ENCODE assay signal across 1 cellular context in the genomic region with DNA sequence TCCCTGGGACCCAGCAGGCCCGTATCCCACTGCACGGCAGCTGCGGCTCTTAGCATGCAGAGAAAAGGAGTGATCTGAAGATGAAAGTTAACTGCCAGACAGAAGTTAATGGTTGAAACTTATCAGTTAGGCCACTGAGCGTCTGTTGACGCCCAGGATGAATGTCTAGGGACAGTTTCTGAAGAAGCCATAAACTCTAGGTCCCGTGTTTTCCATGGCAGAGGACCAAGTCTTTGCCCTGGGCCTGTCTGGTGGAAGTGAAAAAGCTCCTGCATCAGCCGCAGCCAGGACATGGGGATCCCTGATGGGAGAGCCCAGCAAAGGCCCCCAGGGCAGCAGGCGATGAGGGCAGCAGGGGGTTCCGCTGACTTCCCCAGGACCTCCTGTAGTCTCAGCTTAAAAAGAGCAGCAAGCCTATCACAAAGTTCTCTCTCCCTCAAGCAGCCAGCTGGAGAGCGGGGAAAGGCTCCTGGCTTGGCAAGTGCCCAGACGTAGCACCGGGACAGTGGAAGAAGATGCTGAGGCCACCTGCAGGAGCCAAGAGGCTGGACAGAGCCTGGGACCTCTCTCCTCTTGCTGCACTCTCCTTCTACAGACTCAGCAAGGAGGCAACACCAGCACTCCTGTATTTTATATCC.
TF ChIP-seq lines count a peak whose summit lies in the region.

No MANE protein-coding gene starts in this region.

TF ChIP-seq in GM23338, 12 proteins besides CTCF, POLR2A, EP300 and RAD21:
- TF ChIP-seq CREB1 (CRISPR knock-in tag; IDR thresholded peaks at IDR 0.05; ENCODE audit: low read depth) (no peak), POLR2AphosphoS5 (IDR thresholded peaks at IDR 0.05; ENCODE audit: low read depth) (no peak), STAT1 (IDR thresholded peaks at IDR 0.05; ENCODE audit: unreplicated experiment) (no peak), EZH2 (IDR thresholded peaks at IDR 0.05; ENCODE audit: low read depth, unreplicated experiment) (no peak), ZNF114 (CRISPR knock-in tag; IDR thresholded peaks at IDR 0.05) (no peak), EZH2phosphoT487 (IDR thresholded peaks at IDR 0.05; ENCODE audit: unreplicated experiment) (no peak), ZNF331 (CRISPR knock-in tag; IDR thresholded peaks at IDR 0.05; ENCODE audit: low read depth) (no peak), JUNB (IDR thresholded peaks at IDR 0.05; ENCODE audit: unreplicated experiment) (no peak), NANOG (IDR thresholded peaks at IDR 0.05; ENCODE audit: borderline replicate concordance) (no peak)
- TF ChIP-seq, protein P1, sequence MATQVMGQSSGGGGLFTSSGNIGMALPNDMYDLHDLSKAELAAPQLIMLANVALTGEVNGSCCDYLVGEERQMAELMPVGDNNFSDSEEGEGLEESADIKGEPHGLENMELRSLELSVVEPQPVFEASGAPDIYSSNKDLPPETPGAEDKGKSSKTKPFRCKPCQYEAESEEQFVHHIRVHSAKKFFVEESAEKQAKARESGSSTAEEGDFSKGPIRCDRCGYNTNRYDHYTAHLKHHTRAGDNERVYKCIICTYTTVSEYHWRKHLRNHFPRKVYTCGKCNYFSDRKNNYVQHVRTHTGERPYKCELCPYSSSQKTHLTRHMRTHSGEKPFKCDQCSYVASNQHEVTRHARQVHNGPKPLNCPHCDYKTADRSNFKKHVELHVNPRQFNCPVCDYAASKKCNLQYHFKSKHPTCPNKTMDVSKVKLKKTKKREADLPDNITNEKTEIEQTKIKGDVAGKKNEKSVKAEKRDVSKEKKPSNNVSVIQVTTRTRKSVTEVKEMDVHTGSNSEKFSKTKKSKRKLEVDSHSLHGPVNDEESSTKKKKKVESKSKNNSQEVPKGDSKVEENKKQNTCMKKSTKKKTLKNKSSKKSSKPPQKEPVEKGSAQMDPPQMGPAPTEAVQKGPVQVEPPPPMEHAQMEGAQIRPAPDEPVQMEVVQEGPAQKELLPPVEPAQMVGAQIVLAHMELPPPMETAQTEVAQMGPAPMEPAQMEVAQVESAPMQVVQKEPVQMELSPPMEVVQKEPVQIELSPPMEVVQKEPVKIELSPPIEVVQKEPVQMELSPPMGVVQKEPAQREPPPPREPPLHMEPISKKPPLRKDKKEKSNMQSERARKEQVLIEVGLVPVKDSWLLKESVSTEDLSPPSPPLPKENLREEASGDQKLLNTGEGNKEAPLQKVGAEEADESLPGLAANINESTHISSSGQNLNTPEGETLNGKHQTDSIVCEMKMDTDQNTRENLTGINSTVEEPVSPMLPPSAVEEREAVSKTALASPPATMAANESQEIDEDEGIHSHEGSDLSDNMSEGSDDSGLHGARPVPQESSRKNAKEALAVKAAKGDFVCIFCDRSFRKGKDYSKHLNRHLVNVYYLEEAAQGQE (IDR thresholded peaks at IDR 0.05; ENCODE audit: unreplicated experiment), result no peak
- TF ChIP-seq, protein P2, sequence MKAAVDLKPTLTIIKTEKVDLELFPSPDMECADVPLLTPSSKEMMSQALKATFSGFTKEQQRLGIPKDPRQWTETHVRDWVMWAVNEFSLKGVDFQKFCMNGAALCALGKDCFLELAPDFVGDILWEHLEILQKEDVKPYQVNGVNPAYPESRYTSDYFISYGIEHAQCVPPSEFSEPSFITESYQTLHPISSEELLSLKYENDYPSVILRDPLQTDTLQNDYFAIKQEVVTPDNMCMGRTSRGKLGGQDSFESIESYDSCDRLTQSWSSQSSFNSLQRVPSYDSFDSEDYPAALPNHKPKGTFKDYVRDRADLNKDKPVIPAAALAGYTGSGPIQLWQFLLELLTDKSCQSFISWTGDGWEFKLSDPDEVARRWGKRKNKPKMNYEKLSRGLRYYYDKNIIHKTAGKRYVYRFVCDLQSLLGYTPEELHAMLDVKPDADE (IDR thresholded peaks at IDR 0.05), result no peak
- TF ChIP-seq, protein P3, sequence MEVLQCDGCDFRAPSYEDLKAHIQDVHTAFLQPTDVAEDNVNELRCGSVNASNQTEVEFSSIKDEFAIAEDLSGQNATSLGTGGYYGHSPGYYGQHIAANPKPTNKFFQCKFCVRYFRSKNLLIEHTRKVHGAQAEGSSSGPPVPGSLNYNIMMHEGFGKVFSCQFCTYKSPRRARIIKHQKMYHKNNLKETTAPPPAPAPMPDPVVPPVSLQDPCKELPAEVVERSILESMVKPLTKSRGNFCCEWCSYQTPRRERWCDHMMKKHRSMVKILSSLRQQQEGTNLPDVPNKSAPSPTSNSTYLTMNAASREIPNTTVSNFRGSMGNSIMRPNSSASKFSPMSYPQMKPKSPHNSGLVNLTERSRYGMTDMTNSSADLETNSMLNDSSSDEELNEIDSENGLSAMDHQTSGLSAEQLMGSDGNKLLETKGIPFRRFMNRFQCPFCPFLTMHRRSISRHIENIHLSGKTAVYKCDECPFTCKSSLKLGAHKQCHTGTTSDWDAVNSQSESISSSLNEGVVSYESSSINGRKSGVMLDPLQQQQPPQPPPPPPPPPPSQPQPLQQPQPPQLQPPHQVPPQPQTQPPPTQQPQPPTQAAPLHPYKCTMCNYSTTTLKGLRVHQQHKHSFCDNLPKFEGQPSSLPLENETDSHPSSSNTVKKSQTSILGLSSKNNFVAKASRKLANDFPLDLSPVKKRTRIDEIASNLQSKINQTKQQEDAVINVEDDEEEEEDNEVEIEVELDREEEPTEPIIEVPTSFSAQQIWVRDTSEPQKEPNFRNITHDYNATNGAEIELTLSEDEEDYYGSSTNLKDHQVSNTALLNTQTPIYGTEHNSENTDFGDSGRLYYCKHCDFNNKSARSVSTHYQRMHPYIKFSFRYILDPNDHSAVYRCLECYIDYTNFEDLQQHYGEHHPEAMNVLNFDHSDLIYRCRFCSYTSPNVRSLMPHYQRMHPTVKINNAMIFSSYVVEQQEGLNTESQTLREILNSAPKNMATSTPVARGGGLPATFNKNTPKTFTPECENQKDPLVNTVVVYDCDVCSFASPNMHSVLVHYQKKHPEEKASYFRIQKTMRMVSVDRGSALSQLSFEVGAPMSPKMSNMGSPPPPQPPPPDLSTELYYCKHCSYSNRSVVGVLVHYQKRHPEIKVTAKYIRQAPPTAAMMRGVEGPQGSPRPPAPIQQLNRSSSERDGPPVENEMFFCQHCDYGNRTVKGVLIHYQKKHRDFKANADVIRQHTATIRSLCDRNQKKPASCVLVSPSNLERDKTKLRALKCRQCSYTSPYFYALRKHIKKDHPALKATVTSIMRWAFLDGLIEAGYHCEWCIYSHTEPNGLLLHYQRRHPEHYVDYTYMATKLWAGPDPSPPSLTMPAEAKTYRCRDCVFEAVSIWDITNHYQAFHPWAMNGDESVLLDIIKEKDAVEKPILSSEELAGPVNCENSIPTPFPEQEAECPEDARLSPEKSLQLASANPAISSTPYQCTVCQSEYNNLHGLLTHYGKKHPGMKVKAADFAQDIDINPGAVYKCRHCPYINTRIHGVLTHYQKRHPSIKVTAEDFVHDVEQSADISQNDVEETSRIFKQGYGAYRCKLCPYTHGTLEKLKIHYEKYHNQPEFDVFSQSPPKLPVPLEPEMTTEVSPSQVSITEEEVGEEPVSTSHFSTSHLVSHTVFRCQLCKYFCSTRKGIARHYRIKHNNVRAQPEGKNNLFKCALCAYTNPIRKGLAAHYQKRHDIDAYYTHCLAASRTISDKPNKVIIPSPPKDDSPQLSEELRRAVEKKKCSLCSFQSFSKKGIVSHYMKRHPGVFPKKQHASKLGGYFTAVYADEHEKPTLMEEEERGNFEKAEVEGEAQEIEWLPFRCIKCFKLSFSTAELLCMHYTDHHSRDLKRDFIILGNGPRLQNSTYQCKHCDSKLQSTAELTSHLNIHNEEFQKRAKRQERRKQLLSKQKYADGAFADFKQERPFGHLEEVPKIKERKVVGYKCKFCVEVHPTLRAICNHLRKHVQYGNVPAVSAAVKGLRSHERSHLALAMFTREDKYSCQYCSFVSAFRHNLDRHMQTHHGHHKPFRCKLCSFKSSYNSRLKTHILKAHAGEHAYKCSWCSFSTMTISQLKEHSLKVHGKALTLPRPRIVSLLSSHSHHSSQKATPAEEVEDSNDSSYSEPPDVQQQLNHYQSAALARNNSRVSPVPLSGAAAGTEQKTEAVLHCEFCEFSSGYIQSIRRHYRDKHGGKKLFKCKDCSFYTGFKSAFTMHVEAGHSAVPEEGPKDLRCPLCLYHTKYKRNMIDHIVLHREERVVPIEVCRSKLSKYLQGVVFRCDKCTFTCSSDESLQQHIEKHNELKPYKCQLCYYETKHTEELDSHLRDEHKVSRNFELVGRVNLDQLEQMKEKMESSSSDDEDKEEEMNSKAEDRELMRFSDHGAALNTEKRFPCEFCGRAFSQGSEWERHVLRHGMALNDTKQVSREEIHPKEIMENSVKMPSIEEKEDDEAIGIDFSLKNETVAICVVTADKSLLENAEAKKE (CRISPR knock-in tag; IDR thresholded peaks at IDR 0.05), result no peak
TF ChIP-seq in GM23338: peak in this region for 0.
